Comparison of ENCODE assay signal across 8 cellular contexts in the genomic region with DNA sequence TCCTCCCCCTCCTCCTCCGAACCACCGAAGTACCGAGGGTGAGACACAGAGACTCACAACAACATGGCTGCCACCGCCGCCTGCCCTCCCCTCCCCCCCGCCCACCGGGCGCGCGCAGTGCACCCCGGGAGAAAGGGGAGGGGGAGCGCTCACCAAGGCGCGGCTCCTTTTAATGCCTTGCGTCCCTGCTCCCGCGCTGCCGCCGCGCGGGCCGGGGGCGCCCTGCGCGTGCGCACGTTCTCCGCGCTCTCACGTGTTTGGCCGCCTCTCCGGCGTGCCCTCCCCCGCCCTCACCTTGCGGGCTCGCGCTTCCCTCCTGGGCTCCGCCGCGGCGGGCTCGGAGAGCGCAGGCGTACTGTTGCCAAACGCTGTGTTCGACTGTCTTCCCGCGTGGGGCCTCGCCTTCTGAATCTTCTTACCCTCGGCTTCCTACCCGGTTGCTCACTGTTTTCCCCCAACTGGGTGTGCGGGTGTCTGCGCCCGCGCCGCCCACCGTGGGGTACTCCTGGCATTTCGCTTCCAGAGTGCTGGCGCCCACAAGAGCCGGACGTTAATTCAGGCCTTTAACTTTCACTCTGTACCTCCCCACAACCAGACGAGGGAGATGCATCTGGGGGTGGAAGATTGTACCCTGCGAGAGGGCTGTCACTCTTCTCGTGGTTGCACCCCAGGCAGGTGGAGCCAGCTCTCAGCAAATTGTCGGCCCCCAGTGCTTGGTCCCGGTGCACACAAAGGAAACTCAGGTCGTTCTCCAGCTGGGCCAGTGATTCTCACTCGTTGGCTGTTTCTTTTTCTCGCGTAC. TPM values are rescaled to one million over a fixed set of nuclear protein-coding genes. Genes with fewer than 3 reads are reported as not detected.
DNase-seq lines count a peak whose midpoint lies in the region; ATAC-seq and TF ChIP-seq lines count a peak whose summit lies in the region.

A gene with protein sequence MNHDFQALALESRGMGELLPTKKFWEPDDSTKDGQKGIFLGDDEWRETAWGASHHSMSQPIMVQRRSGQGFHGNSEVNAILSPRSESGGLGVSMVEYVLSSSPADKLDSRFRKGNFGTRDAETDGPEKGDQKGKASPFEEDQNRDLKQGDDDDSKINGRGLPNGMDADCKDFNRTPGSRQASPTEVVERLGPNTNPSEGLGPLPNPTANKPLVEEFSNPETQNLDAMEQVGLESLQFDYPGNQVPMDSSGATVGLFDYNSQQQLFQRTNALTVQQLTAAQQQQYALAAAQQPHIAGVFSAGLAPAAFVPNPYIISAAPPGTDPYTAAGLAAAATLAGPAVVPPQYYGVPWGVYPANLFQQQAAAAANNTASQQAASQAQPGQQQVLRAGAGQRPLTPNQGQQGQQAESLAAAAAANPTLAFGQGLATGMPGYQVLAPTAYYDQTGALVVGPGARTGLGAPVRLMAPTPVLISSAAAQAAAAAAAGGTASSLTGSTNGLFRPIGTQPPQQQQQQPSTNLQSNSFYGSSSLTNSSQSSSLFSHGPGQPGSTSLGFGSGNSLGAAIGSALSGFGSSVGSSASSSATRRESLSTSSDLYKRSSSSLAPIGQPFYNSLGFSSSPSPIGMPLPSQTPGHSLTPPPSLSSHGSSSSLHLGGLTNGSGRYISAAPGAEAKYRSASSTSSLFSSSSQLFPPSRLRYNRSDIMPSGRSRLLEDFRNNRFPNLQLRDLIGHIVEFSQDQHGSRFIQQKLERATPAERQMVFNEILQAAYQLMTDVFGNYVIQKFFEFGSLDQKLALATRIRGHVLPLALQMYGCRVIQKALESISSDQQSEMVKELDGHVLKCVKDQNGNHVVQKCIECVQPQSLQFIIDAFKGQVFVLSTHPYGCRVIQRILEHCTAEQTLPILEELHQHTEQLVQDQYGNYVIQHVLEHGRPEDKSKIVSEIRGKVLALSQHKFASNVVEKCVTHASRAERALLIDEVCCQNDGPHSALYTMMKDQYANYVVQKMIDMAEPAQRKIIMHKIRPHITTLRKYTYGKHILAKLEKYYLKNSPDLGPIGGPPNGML (minus strand): TSS at position 92 of the 802 bp plus-strand sequence. CDS start 23,484 bp downstream, outside the sequence.

- intact Hi-C loops in spleen (cut with DNase I; ENCODE audit: low total_unique reads): no loop called here

- peaks cover 38 to 63% (median 51%) of the 10 kb centered on the region in 6 donors for H3K4me1 ChIP-seq in spleen

- H3K27ac ChIP-seq in spleen: peak within 1 kb of the TSS; percentile 87 to 98 (median 97)

- 0 to 1% (median 1%) methylated on average over 35 to 70 of the region's 70 CpGs for WGBS in spleen, 5 donors

- H3K27me3 ChIP-seq in spleen (replicated peaks in 1 of 7): no peaks in the 10 kb centered on the region

- H3K36me3 ChIP-seq in spleen: peaks cover 0 to 9% (median 0%) of the 10 kb centered on the region in 6 donors

- TF ChIP-seq CTCF in AG10803 (conservative IDR thresholded peaks at IDR 0.05; ENCODE audit: low read length): no peak
- peak in 6 of 11 experiments; percentile 14 to 58 (median 42) for TF ChIP-seq CTCF in spleen (IDR thresholded peaks at IDR 0.05 in 8 of 11, conservative IDR thresholded peaks at IDR 0.05 in 3 of 11)

- peak within 1 kb of the TSS; percentile 83 for H3K4me3 ChIP-seq in AG10803 (ENCODE audit: low read length)
- peak within 1 kb of the TSS; percentile 79 to 97 (median 91) for H3K4me3 ChIP-seq in spleen

- peak; percentile 45 to 65 (median 63) for TF ChIP-seq POLR2A in spleen (IDR thresholded peaks at IDR 0.05)

- ATAC-seq in GM19043 (IDR thresholded peaks at IDR 0.05; ENCODE audit: low read depth, unreplicated experiment): peak; percentile 82
- ATAC-seq in HG03354 (IDR thresholded peaks at IDR 0.05; ENCODE audit: poor library complexity, severe bottlenecking, unreplicated experiment): peak; percentile 86

- DNase-seq in AG10803 (ENCODE audit: low read depth) (peak; percentile 92), NCI-H446 (lab: John Stamatoyannopoulos, UW) (peak; percentile 87 to 98), inferior parietal cortex (ENCODE audit: extremely low spot score) (peak; percentile 96), spleen (peak; percentile 99)
- DNase-seq in activated CD4-positive, CD25-positive, alpha-beta regulatory T cell treated with anti-CD3 and anti-CD28 coated beads, Interleukin-2, amount 50 U/mL, for 16 hours (ENCODE audit: low read depth, low spot score): peak; percentile 91
- DNase-seq in central memory CD4-positive, alpha-beta T cell: peak; percentile 98

- no peaks in the 10 kb centered on the region for H3K9me3 ChIP-seq in spleen

RNA-seq across cellular contexts. Expression of the gene that starts here (rescaled TPM):
- total RNA-seq in spleen: 100 to 1,000 TPM in 4 of 7 donors, 10 to 100 TPM in 3; 82.5 to 137 (median 122) TPM
- 10 to 100 TPM; 29.2 to 35.9 (median 30.1) TPM for polyA plus RNA-seq in spleen

Comparison
In these comparisons a context has a peak if more than half of its experiments do, and no peak if none do; other contexts are left out.
1. Peak in every context shown above with its lines: DNase-seq, ATAC-seq, H3K4me3 ChIP-seq and H3K27ac ChIP-seq.